In genomic region chr2:74454654-74455511, GRCh38 we compare ENCODE assay signal across 8 cellular contexts. TPM values are rescaled to one million over a fixed set of nuclear protein-coding genes. Genes with fewer than 3 reads are reported as not detected.
DNase-seq lines count a peak whose midpoint lies in the region; ATAC-seq and TF ChIP-seq lines count a peak whose summit lies in the region.

Gene INO80B (plus strand): TSS chr2:74455087. CDS start chr2:74455117, 30 bp downstream.

- H3K9me3 ChIP-seq in CD4-positive, alpha-beta T cell (ENCODE audit: control insufficient read depth, low read length): no peaks in the 10 kb centered on the region
- H3K9me3 ChIP-seq in ectodermal cell (ENCODE audit: control insufficient read depth, low read length) (no peaks in the 10 kb centered on the region), lung (ENCODE audit: control insufficient read depth in 2 of 2, insufficient read depth in 1 of 2, low read length in 1 of 2) (no peaks in the 10 kb centered on the region)

- peaks cover 30% of the 10 kb centered on the region for H3K36me3 Mint-ChIP-seq in CD4-positive, alpha-beta T cell (ENCODE audit: low read depth)

- peak within 1 kb of the TSS; percentile 98 for H3K27ac Mint-ChIP-seq in CD4-positive, alpha-beta T cell

- intact Hi-C loops in CD4-positive, alpha-beta T cell (cut with DNase I, micrococcal nuclease): loop anchor here (1.0 to 10.0 kb wide), 8 partner anchors 17 to 1220 kb away; partner anchors contain the start of genes C2orf81 (in 2 of the 2), CCDC142 (in 2 of the 2), CCT7 (in 2 of the 2) and PRADC1 (in 2 of the 2)

- no peak for TF ChIP-seq CTCF in CD4-positive, alpha-beta T cell (IDR thresholded peaks at IDR 0.05)
- TF ChIP-seq CTCF in lung (IDR thresholded peaks at IDR 0.05; ENCODE audit: control extremely low read depth, extremely low read depth): no peak

- no peaks in the 10 kb centered on the region for H3K27me3 Mint-ChIP-seq in CD4-positive, alpha-beta T cell

- H3K4me3 ChIP-seq in ectodermal cell (ENCODE audit: insufficient read depth, low read depth, low read length) (peak within 1 kb of the TSS; percentile 78), lung (peak within 1 kb of the TSS; percentile 66)

- CTCF ChIA-PET in CD4-positive, alpha-beta T cell (lab: Charles Lee): interaction anchor here (0.6 to 6.2 kb wide), 9 partner anchors 11 to 631 kb away, joined by 3 to 61 read pairs (median 4); partner anchors contain the start of genes C2orf81, CCDC142, MOGS and MRPL53

- H3K4me1 Mint-ChIP-seq in CD4-positive, alpha-beta T cell (ENCODE audit: low read depth): peaks cover 67% of the 10 kb centered on the region

- H3K4me1 ChIP-seq in ectodermal cell (ENCODE audit: control insufficient read depth, insufficient read depth, low read length) (peaks cover 12% of the 10 kb centered on the region), lung (ENCODE audit: control insufficient read depth in 2 of 2, insufficient read depth in 2 of 2, low read length in 2 of 2) (peaks cover 6 to 9% of the 10 kb centered on the region in 2 donors)

- no peaks in the 10 kb centered on the region for H3K27me3 ChIP-seq in CD4-positive, alpha-beta T cell (ENCODE audit: control insufficient read depth, insufficient read depth, low read length)
- no peaks in the 10 kb centered on the region for H3K27me3 ChIP-seq in ectodermal cell (ENCODE audit: control insufficient read depth, insufficient read depth, low read length, poor library complexity, severe bottlenecking)
- no peaks in the 10 kb centered on the region for H3K27me3 ChIP-seq in lung (ENCODE audit: control insufficient read depth, insufficient read depth)

- DNase-seq in CD4-positive, alpha-beta T cell: peak; percentile 94 to 97 (median 96)
- DNase-seq in HS-27A (ENCODE audit: low read depth) (peak; percentile 97), NK-92 (lab: John Stamatoyannopoulos, UW; ENCODE audit: unreplicated experiment) (peak; percentile 55), lung (ENCODE audit: low spot score) (peak; percentile 96)
- peak; percentile 89 to 94 for DNase-seq in activated CD8-positive, alpha-beta memory T cell treated with anti-CD3 and anti-CD28 coated beads for 1 hour (ENCODE audit: extremely low read depth in 1 of 2, low read depth in 1 of 2)
- peak; percentile 88 to 97 (median 97) for DNase-seq in stimulated activated CD4-positive, alpha-beta T cell treated with anti-CD3 and anti-CD28 coated beads, TNF-alpha, amount 100 ng/mL, for 4 hours (ENCODE audit: low read depth in 3 of 3)

- H3K27ac ChIP-seq in CD4-positive, alpha-beta T cell (ENCODE audit: low read depth, low read length): peak within 1 kb of the TSS; percentile 65
- no peak within 1 kb of the TSS for H3K27ac ChIP-seq in ectodermal cell (ENCODE audit: insufficient read depth, low read depth, low read length, poor library complexity, severe bottlenecking)
- peak within 1 kb of the TSS; percentile 50 to 65 for H3K27ac ChIP-seq in lung (ENCODE audit: low read depth in 1 of 2, low read length in 1 of 2)

- ATAC-seq in CD4-positive, alpha-beta T cell (ENCODE audit: poor library complexity): peak; percentile 37
- ATAC-seq in GM19467 (IDR thresholded peaks at IDR 0.05; ENCODE audit: unreplicated experiment): peak; percentile 51
- ATAC-seq in lung (ENCODE audit: insufficient read depth, low FRiP score): peak; percentile 79

- peak within 1 kb of the TSS; percentile 95 for H3K4me3 Mint-ChIP-seq in CD4-positive, alpha-beta T cell

- POLR2A ChIA-PET in CD4-positive, alpha-beta T cell (lab: Charles Lee): interaction anchor here (0.6 to 6.5 kb wide), 17 partner anchors 10 to 718 kb away, joined by 3 to 225 read pairs (median 5); partner anchors contain the start of genes AUP1, C2orf81, CCDC142 and DQX1

- WGBS in ectodermal cell, 2 experiments: 5% methylated on average over 40 of the region's 40 CpGs
- 0 to 1% methylated on average over 40 of the region's 40 CpGs for WGBS in lung, 2 donors

- H3K36me3 ChIP-seq in ectodermal cell (ENCODE audit: control insufficient read depth, insufficient read depth, low read length) (no peaks in the 10 kb centered on the region), lung (ENCODE audit: control insufficient read depth in 2 of 2, insufficient read depth in 2 of 2, low read length in 2 of 2) (no peaks in the 10 kb centered on the region)

- no peaks in the 10 kb centered on the region for H3K9me3 Mint-ChIP-seq in CD4-positive, alpha-beta T cell

RNA-seq across cellular contexts. Expression of gene INO80B, which starts in this region (rescaled TPM):
- total RNA-seq in CD4-positive, alpha-beta T cell: 10 to 100 TPM; 41.3 to 41.8 TPM
- 31.6 TPM for polyA plus RNA-seq in ectodermal cell (2013, experiment 1 of 4)
- 27.1 TPM for polyA plus RNA-seq in ectodermal cell (2013, experiment 2 of 4)
- polyA plus RNA-seq in ectodermal cell (2013, experiment 3 of 4): 16.5 TPM
- polyA plus RNA-seq in ectodermal cell (2013, experiment 4 of 4): 17.9 TPM
- total RNA-seq in lung: 10 to 100 TPM; 22.7 to 40.7 TPM
- 10 to 100 TPM; 33.1 to 72.3 TPM for polyA plus RNA-seq in lung
